ENCODE assay signal across 1 cellular context in genomic region chr3:179771797-179772196, GRCh38.
TF ChIP-seq lines count a peak whose summit lies in the region.

No MANE protein-coding gene starts in this region.

TF ChIP-seq in HepG2, 621 proteins besides CTCF, POLR2A, EP300 and RAD21 (continued from another document):
- TF ChIP-seq ZFP36L2 (CRISPR knock-in tag; IDR thresholded peaks at IDR 0.05) (no peak), SP4 (CRISPR knock-in tag; IDR thresholded peaks at IDR 0.05) (no peak), RNF2 (conservative IDR thresholded peaks at IDR 0.05; ENCODE audit: low read depth) (no peak)
